21 cellular contexts compared by ENCODE assay signal in genomic region chr2:122251153-122251552, GRCh38.
"Had no signal": no experiment of that assay in that cellular context is flagged by ENCODE, and none has a peak within 500 bp of the region (broad histone marks: within the 10 kb centered on the region; RNA-seq: fewer than 3 reads in every experiment).

No MANE protein-coding gene starts in this region.

- H3K36me3 ChIP-seq: esophagus squamous epithelium, heart left ventricle, neural progenitor cell, ovary, suprapubic skin, thyroid gland had no signal

- DNase-seq: effector memory CD8-positive, alpha-beta T cell; esophagus squamous epithelium; foreskin melanocyte; heart left ventricle; hippocampal formation; midbrain; nucleus accumbens; ovary; right cardiac atrium; small intestine; stimulated activated CD4-positive, alpha-beta T cell treated with anti-CD3 and anti-CD28 coated beads, Interleukin-2, amount 100 ng/mL, for 48 hours; stimulated activated naive CD4-positive, alpha-beta T cell treated with Interleukin-2 at 50 U/mL for 16 hours; thyroid gland had no signal

- H3K4me3 ChIP-seq: esophagus squamous epithelium, heart left ventricle, neural progenitor cell, ovary, suprapubic skin, thyroid gland had no signal

- H3K9me3 Mint-ChIP-seq: dendritic cell treated with granulocyte-macrophage colony-stimulating factor and Interleukin-4, amounts not matched to agents 40 ng/mL and 50 ng/mL, for 4 days; effector memory CD8-positive, alpha-beta T cell; memory B cell; natural killer cell treated with Interleukin-12 subunit alpha and Interleukin-12 subunit beta and Interleukin-15 and Interleukin-18, amount 100 ng/mL, for 72 hours; type B pancreatic cell had no signal

- H3K27me3 ChIP-seq: esophagus squamous epithelium, neural progenitor cell, ovary, suprapubic skin, thyroid gland had no signal

- H3K27me3 Mint-ChIP-seq: dendritic cell treated with granulocyte-macrophage colony-stimulating factor and Interleukin-4, amounts not matched to agents 40 ng/mL and 50 ng/mL, for 4 days; effector memory CD8-positive, alpha-beta T cell; progenitor cell of endocrine pancreas had no signal

- H3K36me3 Mint-ChIP-seq: memory B cell; natural killer cell treated with Interleukin-12 subunit alpha and Interleukin-12 subunit beta and Interleukin-15 and Interleukin-18, amount 100 ng/mL, for 72 hours; neural progenitor cell; type B pancreatic cell had no signal

- H3K27ac Mint-ChIP-seq: dendritic cell treated with granulocyte-macrophage colony-stimulating factor and Interleukin-4, amounts not matched to agents 40 ng/mL and 50 ng/mL, for 4 days; effector memory CD8-positive, alpha-beta T cell; memory B cell; natural killer cell treated with Interleukin-12 subunit alpha and Interleukin-12 subunit beta and Interleukin-15 and Interleukin-18, amount 100 ng/mL, for 72 hours; neural progenitor cell; progenitor cell of endocrine pancreas; type B pancreatic cell had no signal

- H3K4me1 ChIP-seq: esophagus squamous epithelium, heart left ventricle, neural progenitor cell, suprapubic skin, thyroid gland had no signal

- H3K9ac ChIP-seq: neural progenitor cell had no signal

- H3K4me3 Mint-ChIP-seq: dendritic cell treated with granulocyte-macrophage colony-stimulating factor and Interleukin-4, amounts not matched to agents 40 ng/mL and 50 ng/mL, for 4 days; effector memory CD8-positive, alpha-beta T cell; memory B cell; natural killer cell treated with Interleukin-12 subunit alpha and Interleukin-12 subunit beta and Interleukin-15 and Interleukin-18, amount 100 ng/mL, for 72 hours; neural progenitor cell; type B pancreatic cell had no signal

- H2AFZ ChIP-seq: neural progenitor cell had no signal

- H3K9me3 ChIP-seq: esophagus squamous epithelium, heart left ventricle, ovary, suprapubic skin, thyroid gland had no signal

- H3K4me2 ChIP-seq: neural progenitor cell had no signal

- H3K27ac ChIP-seq: epithelial cell of prostate, esophagus squamous epithelium, heart left ventricle, neural progenitor cell, ovary, suprapubic skin, thyroid gland had no signal

- H3K4me1 Mint-ChIP-seq: memory B cell had no signal
